In genomic region chr2:71923887-71924533, GRCh38 we compare ENCODE assay signal across 8 cellular contexts.
DNase-seq lines count a peak whose midpoint lies in the region; ATAC-seq, FAIRE-seq and TF ChIP-seq lines count a peak whose summit lies in the region.

No MANE protein-coding gene starts in this region.

- no peak overlapping the region for H3K27ac Mint-ChIP-seq in activated CD4-positive, alpha-beta T cell treated with anti-CD3 and anti-CD28 coated beads, Interleukin-2, amount 10 ng/mL, durations not matched to agents 7 days and 5 days
- H3K27ac Mint-ChIP-seq in endodermal cell = no peak overlapping the region
- H3K27ac Mint-ChIP-seq in mesothelial cell of epicardium = peak overlapping the region; percentile 10

- peak; percentile 80 for ATAC-seq in HG03025 (IDR thresholded peaks at IDR 0.05; ENCODE audit: low FRiP score, unreplicated experiment)

- H3K27me3 Mint-ChIP-seq in activated CD4-positive, alpha-beta T cell treated with anti-CD3 and anti-CD28 coated beads, Interleukin-2, amount 10 ng/mL, durations not matched to agents 7 days and 5 days = no peaks in the 10 kb centered on the region
- H3K27me3 Mint-ChIP-seq in endodermal cell (ENCODE audit: insufficient read depth) (peaks cover 4% of the 10 kb centered on the region), mesothelial cell of epicardium (ENCODE audit: low read depth) (no peaks in the 10 kb centered on the region)

- H3K4me3 ChIP-seq in A673 (ENCODE audit: low read depth, low read length, poor library complexity, severe bottlenecking) = no peak overlapping the region
- H3K4me3 ChIP-seq in endodermal cell (ENCODE audit: low read length) = no peak overlapping the region

- DNase-seq in A673 (ENCODE audit: low spot score) (peak; percentile 82), GM18507 (ENCODE audit: extremely low spot score, insufficient read length, low read depth) (peak; percentile 26), NCI-H460 (ENCODE audit: extremely low read depth, low read depth) (peak; percentile 71), endodermal cell (peak; percentile 94), mesothelial cell of epicardium (ENCODE audit: low spot score in 2 of 2, unreplicated experiment in 2 of 2) (peak; percentile 33 to 68)
- peak; percentile 66 for DNase-seq in activated CD4-positive, alpha-beta T cell treated with anti-CD3 and anti-CD28 coated beads, Interleukin-2, amount 10 ng/mL, durations not matched to agents 7 days and 5 days
- DNase-seq in stimulated activated CD8-positive, alpha-beta memory T cell treated with anti-CD3 and anti-CD28 coated beads, Interleukin-7, amount 100 ng/mL, for 24 hours (ENCODE audit: low read depth) = peak; percentile 7

- no TSS peak for BruUV-seq in A673 (replicated peaks; lab: Mats Ljungman, UMichigan)

- no peaks in the 10 kb centered on the region for H3K4me1 Mint-ChIP-seq in activated CD4-positive, alpha-beta T cell treated with anti-CD3 and anti-CD28 coated beads, Interleukin-2, amount 10 ng/mL, durations not matched to agents 7 days and 5 days
- H3K4me1 Mint-ChIP-seq in endodermal cell (no peaks in the 10 kb centered on the region), mesothelial cell of epicardium (peaks cover 31% of the 10 kb centered on the region)

- H3K27me3 ChIP-seq in A673 (replicated peaks; ENCODE audit: insufficient read depth, low read depth, low read length, poor library complexity) (no peaks in the 10 kb centered on the region), endodermal cell (ENCODE audit: control insufficient read depth, insufficient read depth, low read length, poor library complexity, severe bottlenecking) (no peaks in the 10 kb centered on the region)

- intact Hi-C loops in A673 (cut with micrococcal nuclease; ENCODE audit: unreplicated experiment) = loop anchor here (1.0 to 5.0 kb wide), 5 partner anchors 68 to 823 kb away; no protein-coding TSS in a partner anchor

- no peak overlapping the region for H3K9ac ChIP-seq in endodermal cell (ENCODE audit: extremely low read depth, low read length, poor library complexity, severe bottlenecking)

- H3K36me3 Mint-ChIP-seq in activated CD4-positive, alpha-beta T cell treated with anti-CD3 and anti-CD28 coated beads, Interleukin-2, amount 10 ng/mL, durations not matched to agents 7 days and 5 days (ENCODE audit: low read depth) = no peaks in the 10 kb centered on the region
- H3K36me3 Mint-ChIP-seq in endodermal cell (ENCODE audit: low read depth) = no peaks in the 10 kb centered on the region
- no peaks in the 10 kb centered on the region for H3K36me3 Mint-ChIP-seq in mesothelial cell of epicardium

- CTCF ChIA-PET in A673 (lab: Charles Lee) = interaction anchor here (0.5 to 2.8 kb wide), 11 partner anchors 13 to 682 kb away, joined by 3 to 23 read pairs (median 3); partner anchors contain the start of gene CYP26B1
- CTCF ChIA-PET in activated CD4-positive, alpha-beta T cell treated with anti-CD3 and anti-CD28 coated beads, Interleukin-2, amount 10 ng/mL, durations not matched to agents 7 days and 5 days (lab: Charles Lee) = interaction anchor here (0.6 to 1.5 kb wide), 5 partner anchors 9 to 820 kb away, joined by 3 to 4 read pairs (median 3); no protein-coding TSS in a partner anchor

- no peaks in the 10 kb centered on the region for H3K36me3 ChIP-seq in A673 (ENCODE audit: insufficient read depth, low read length, poor library complexity, severe bottlenecking)
- no peaks in the 10 kb centered on the region for H3K36me3 ChIP-seq in endodermal cell (ENCODE audit: control insufficient read depth, insufficient read depth, low read length)

- H3K9me3 Mint-ChIP-seq in activated CD4-positive, alpha-beta T cell treated with anti-CD3 and anti-CD28 coated beads, Interleukin-2, amount 10 ng/mL, durations not matched to agents 7 days and 5 days = no peaks in the 10 kb centered on the region
- H3K9me3 Mint-ChIP-seq in endodermal cell (peaks cover 6% of the 10 kb centered on the region), mesothelial cell of epicardium (no peaks in the 10 kb centered on the region)

- no peaks in the 10 kb centered on the region for H3K4me1 ChIP-seq in A673 (ENCODE audit: insufficient read depth, low read length, poor library complexity, severe bottlenecking)
- H3K4me1 ChIP-seq in endodermal cell (ENCODE audit: control insufficient read depth, insufficient read depth, low read length) = no peaks in the 10 kb centered on the region

- FAIRE-seq in GM18507 (lab: Jason Lieb, UNC) = peak; percentile 71

- H3K27ac ChIP-seq in A673 (ENCODE audit: low read depth, low read length, poor library complexity, severe bottlenecking) (no peak overlapping the region), endodermal cell (ENCODE audit: low read depth, low read length) (no peak overlapping the region)

- POLR2A ChIA-PET in A673 (lab: Charles Lee; ENCODE audit: low non-redundant PET) = interaction anchor here (0.6 kb wide), 1 partner anchor 115 kb away, joined by 3 read pairs; no protein-coding TSS in a partner anchor
- POLR2A ChIA-PET in activated CD4-positive, alpha-beta T cell treated with anti-CD3 and anti-CD28 coated beads, Interleukin-2, amount 10 ng/mL, durations not matched to agents 7 days and 5 days (lab: Charles Lee) = no interaction called here

- no peak overlapping the region for H3K4me3 Mint-ChIP-seq in activated CD4-positive, alpha-beta T cell treated with anti-CD3 and anti-CD28 coated beads, Interleukin-2, amount 10 ng/mL, durations not matched to agents 7 days and 5 days
- H3K4me3 Mint-ChIP-seq in endodermal cell (no peak overlapping the region), mesothelial cell of epicardium (no peak overlapping the region)

- 38 to 43% methylated on average over 4 to 7 of the region's 7 CpGs for WGBS in endodermal cell (ENCODE audit: insufficient coverage in 1 of 2, insufficient read length in 1 of 2), 2 experiments

- TF ChIP-seq CTCF in A673 (conservative IDR thresholded peaks at IDR 0.05; ENCODE audit: low read depth, low read length) (peak; percentile 91), endodermal cell (conservative IDR thresholded peaks at IDR 0.05) (peak; percentile 94), mesothelial cell of epicardium (IDR thresholded peaks at IDR 0.05; ENCODE audit: unreplicated experiment) (peak; percentile 91)

- H3K9me3 ChIP-seq in A673 (ENCODE audit: low read depth, low read length, poor library complexity, severe bottlenecking) (no peaks in the 10 kb centered on the region), endodermal cell (ENCODE audit: control insufficient read depth, low read length) (peaks cover 1% of the 10 kb centered on the region)

Comparison
In these comparisons a context has a peak if more than half of its experiments do, and no peak if none do; other contexts are left out.
1. DNase-seq: peak in every context shown above with its lines; median percentile 94 in endodermal cell; 82 in A673; 71 in NCI-H460; 66 in activated CD4-positive, alpha-beta T cell treated with anti-CD3 and anti-CD28 coated beads, Interleukin-2, amount 10 ng/mL, durations not matched to agents 7 days and 5 days; 50 in mesothelial cell of epicardium; 26 in GM18507; 7 in stimulated activated CD8-positive, alpha-beta memory T cell treated with anti-CD3 and anti-CD28 coated beads, Interleukin-7, amount 100 ng/mL, for 24 hours.